In genomic region chr19:36116344-36116637, GRCh38 we compare ENCODE assay signal across 10 cellular contexts. TPM values are rescaled to one million over a fixed set of nuclear protein-coding genes. Genes with fewer than 3 reads are reported as not detected.
DNase-seq lines count a peak whose midpoint lies in the region; ATAC-seq and TF ChIP-seq lines count a peak whose summit lies in the region.
"Had no signal": no experiment of that assay in that cellular context is flagged by ENCODE, and none has a peak within 500 bp of the region (broad histone marks: within the 10 kb centered on the region; RNA-seq: fewer than 3 reads in every experiment).

No MANE protein-coding gene starts in this region.

- TF ChIP-seq CTCF in 22Rv1 (IDR thresholded peaks at IDR 0.05) (no peak), HL-60 (IDR thresholded peaks at IDR 0.05; ENCODE audit: insufficient read depth, low read length) (no peak), breast epithelium (IDR thresholded peaks at IDR 0.05) (no peak)

- peak overlapping the region; percentile 20 to 82 for H3K9ac ChIP-seq in mucosa of rectum (ENCODE audit: low read depth in 1 of 2, low read length in 2 of 2)

- H3K4me3 ChIP-seq in HL-60 (replicated peaks; ENCODE audit: insufficient read depth, low read length) = peak overlapping the region; percentile 97; the same call in 1 of the 2 replicates
- H3K4me3 ChIP-seq in breast epithelium = peak overlapping the region; percentile 72 to 89 (median 77)
- peak overlapping the region; percentile 71 to 87 for H3K4me3 ChIP-seq in mucosa of rectum (ENCODE audit: low read length in 2 of 2)

- no peak for ATAC-seq in GM21390 (IDR thresholded peaks at IDR 0.05; ENCODE audit: unreplicated experiment)

- H3K27me3 ChIP-seq in HL-60 (ENCODE audit: insufficient read depth, poor library complexity, severe bottlenecking) = no peaks in the 10 kb centered on the region
- no peaks in the 10 kb centered on the region for H3K27me3 ChIP-seq in breast epithelium
- no peaks in the 10 kb centered on the region for H3K27me3 ChIP-seq in mucosa of rectum (ENCODE audit: control insufficient read depth in 2 of 2, insufficient read depth in 2 of 2, low read length in 2 of 2)

- TF ChIP-seq POLR2A in breast epithelium (IDR thresholded peaks at IDR 0.05) = no peak

- peaks cover 0 to 7% of the 10 kb centered on the region in 2 donors for H3K4me1 ChIP-seq in breast epithelium
- peaks cover 16 to 22% of the 10 kb centered on the region in 2 donors for H3K4me1 ChIP-seq in mucosa of rectum (ENCODE audit: control insufficient read depth in 2 of 2, insufficient read depth in 2 of 2, low read length in 2 of 2)

- no peaks in the 10 kb centered on the region for H3K36me3 ChIP-seq in breast epithelium
- peaks cover 6 to 23% of the 10 kb centered on the region in 2 donors for H3K36me3 ChIP-seq in mucosa of rectum (ENCODE audit: control insufficient read depth in 2 of 2, insufficient read depth in 2 of 2, low read length in 2 of 2)

- H3K27ac ChIP-seq in 22Rv1 (peak overlapping the region; percentile 86), HL-60 (replicated peaks) (no peak overlapping the region), breast epithelium (peak overlapping the region; percentile 92 to 97), mucosa of rectum (ENCODE audit: low read depth in 2 of 2, low read length in 2 of 2) (peak overlapping the region; percentile 77 to 90)

- H3K9me3 ChIP-seq in breast epithelium (no peaks in the 10 kb centered on the region), mucosa of rectum (ENCODE audit: control insufficient read depth in 2 of 2, low read length in 2 of 2) (no peaks in the 10 kb centered on the region)

- intact Hi-C loops in breast epithelium (cut with DNase I; ENCODE audit: low total_unique reads) = no loop called here

- DNase-seq in HL-60 (ENCODE audit: low read depth in 1 of 2, low spot score in 1 of 2) (no peak), breast epithelium (ENCODE audit: low spot score in 2 of 2) (no peak), COLO668 (lab: John Stamatoyannopoulos, UW; ENCODE audit: unreplicated experiment) (no peak), occipital lobe (lab: John Stamatoyannopoulos, UW) (no peak), medulla oblongata (ENCODE audit: extremely low spot score) (no peak)
- DNase-seq: activated CD4-positive, alpha-beta T cell treated with anti-CD3 and anti-CD28 coated beads, Interleukin-2, amount 50 U/mL, for 48 hours had no signal

RNA-seq across cellular contexts. Expression of gene TBCB, which starts 1.0 kb away (rescaled TPM):
- total RNA-seq in breast epithelium (100 to 1,000 TPM; 106 to 146 (median 124) TPM), occipital lobe (373 TPM)

RNA-seq across cellular contexts. Expression of gene POLR2I, which starts 1.6 kb away (rescaled TPM):
- total RNA-seq in breast epithelium = 10 to 100 TPM; 44.2 to 68.2 (median 58.2) TPM
- 64.7 TPM for total RNA-seq in occipital lobe

RNA-seq across cellular contexts. Expression of gene OVOL3, which starts 5.3 kb away (rescaled TPM):
- total RNA-seq in breast epithelium = not detected
- total RNA-seq in occipital lobe = not detected
- total RNA-seq: renal cortical epithelial cell had no signal

RNA-seq across cellular contexts. Expression of gene CAPNS1, which starts 23.6 kb away (rescaled TPM):
- total RNA-seq in breast epithelium (100 to 1,000 TPM; 144 to 286 (median 200) TPM), occipital lobe (103 TPM)

RNA-seq across cellular contexts. Expression of gene COX7A1, which starts 36.0 kb away (rescaled TPM):
- total RNA-seq in breast epithelium (10 to 100 TPM; 20.8 to 69.3 (median 29.5) TPM), occipital lobe (3.9 TPM)
